In genomic region chr11:9351956-9352355, GRCh38 we compare ENCODE assay signal across 12 cellular contexts.
"Had no signal": no experiment of that assay in that cellular context is flagged by ENCODE, and none has a peak within 500 bp of the region (broad histone marks: within the 10 kb centered on the region; RNA-seq: fewer than 3 reads in every experiment).

No MANE protein-coding gene starts in this region.

- H3K9me3 ChIP-seq: esophagus squamous epithelium, heart left ventricle, uterus had no signal

- H3K27ac ChIP-seq: esophagus squamous epithelium, heart left ventricle, skin epidermis, uterus had no signal

- H3K36me3 ChIP-seq: esophagus squamous epithelium, heart left ventricle, uterus had no signal

- H3K4me3 ChIP-seq: esophagus squamous epithelium, heart left ventricle, skin epidermis, uterus had no signal

- H3K27me3 ChIP-seq: esophagus squamous epithelium, heart left ventricle, uterus had no signal

- DNase-seq: activated CD4-positive, alpha-beta T cell treated with anti-CD3 and anti-CD28 coated beads, Interleukin-2, amount 10 ng/mL, durations not matched to agents 7 days and 5 days; activated CD4-positive, CD25-positive, alpha-beta regulatory T cell; amygdala; endodermal cell; esophagus squamous epithelium; nephron progenitor cell; stimulated activated CD4-positive, alpha-beta T cell treated with anti-CD3 and anti-CD28 coated beads, Interleukin-4, amount 100 ng/mL, for 4 hours; stimulated activated naive CD8-positive, alpha-beta T cell treated with anti-CD3 and anti-CD28 coated beads, Interleukin-15, amount 100 ng/mL, for 72 hours; T-helper 2 cell; uterus had no signal

- ATAC-seq: stimulated activated naive CD8-positive, alpha-beta T cell treated with anti-CD3 and anti-CD28 coated beads, Interleukin-15, amount 100 ng/mL, for 72 hours had no signal

- H3K4me1 ChIP-seq: esophagus squamous epithelium, heart left ventricle, uterus had no signal
